In the genomic region with DNA sequence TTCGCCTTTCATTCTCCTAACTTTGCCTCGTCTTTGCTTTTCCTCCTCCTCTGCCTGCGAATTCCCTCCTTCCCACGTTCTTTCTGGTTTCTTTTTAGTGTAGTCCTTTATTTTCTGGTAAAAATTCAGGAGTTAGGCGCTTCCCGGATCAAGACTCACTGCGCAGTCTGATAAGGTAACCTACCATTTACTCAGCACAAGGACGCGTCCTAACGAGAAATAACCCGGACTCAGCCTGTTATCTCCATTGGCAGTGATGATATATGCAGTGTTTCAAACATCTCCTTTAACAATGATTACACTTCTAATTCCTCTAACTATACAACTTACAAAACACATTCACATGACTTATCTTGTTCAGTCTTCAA, we compare ENCODE assay signal across 8 cellular contexts. TPM values are rescaled to one million over a fixed set of nuclear protein-coding genes. Genes with fewer than 3 reads are reported as not detected.
DNase-seq lines count a peak whose midpoint lies in the region; ATAC-seq and TF ChIP-seq lines count a peak whose summit lies in the region.

No MANE protein-coding gene starts in this region.

- no peaks in the 10 kb centered on the region for H3K9me3 ChIP-seq in right cardiac atrium (ENCODE audit: control insufficient read depth, low read length)

- peak; percentile 18 for DNase-seq in GM20000 (ENCODE audit: low spot score)
- DNase-seq in activated T-helper 2 cell treated with anti-CD3 and anti-CD28 coated beads, Interferon-gamma antibody, Interleukin-2, Interleukin-4, amounts not matched to agents 10 μg/mL and 5 μg/mL and 100 μg/mL, durations not matched to agents 14 hours and 24 hours and 36 hours (ENCODE audit: low spot score) = no peak
- DNase-seq in right cardiac atrium = no peak
- DNase-seq in retinal pigment epithelial cell (ENCODE audit: low read depth) = no peak
- no peak for DNase-seq in iPS-NIHi11 (ENCODE audit: low spot score)
- no peak for DNase-seq in DMS 273 treated with DMSO at 0.1 percent for 48 hours (lab: John Stamatoyannopoulos, UW)
- no peak for DNase-seq in epidermal melanocyte (ENCODE audit: insufficient read length, low spot score)

- no peaks in the 10 kb centered on the region for H3K27me3 ChIP-seq in right cardiac atrium (ENCODE audit: control insufficient read depth, insufficient read depth)

- no peaks in the 10 kb centered on the region for H3K9me3 Mint-ChIP-seq in activated T-helper 2 cell treated with anti-CD3 and anti-CD28 coated beads, Interferon-gamma antibody, Interleukin-2, Interleukin-4, amounts not matched to agents 10 μg/mL and 5 μg/mL and 100 μg/mL, durations not matched to agents 14 hours and 24 hours and 36 hours

- H3K4me1 Mint-ChIP-seq in activated T-helper 2 cell treated with anti-CD3 and anti-CD28 coated beads, Interferon-gamma antibody, Interleukin-2, Interleukin-4, amounts not matched to agents 10 μg/mL and 5 μg/mL and 100 μg/mL, durations not matched to agents 14 hours and 24 hours and 36 hours (ENCODE audit: low read depth) = peaks cover 9% of the 10 kb centered on the region

- WGBS in right cardiac atrium = 15% methylated on average over 11 of the region's 11 CpGs

- TF ChIP-seq CTCF in GM20000 (IDR thresholded peaks at IDR 0.05; ENCODE audit: extremely low read depth, missing control alignments) = no peak
- no peak for TF ChIP-seq CTCF in retinal pigment epithelial cell (conservative IDR thresholded peaks at IDR 0.05; ENCODE audit: low read depth, low read length)

- no peaks in the 10 kb centered on the region for H3K36me3 Mint-ChIP-seq in activated T-helper 2 cell treated with anti-CD3 and anti-CD28 coated beads, Interferon-gamma antibody, Interleukin-2, Interleukin-4, amounts not matched to agents 10 μg/mL and 5 μg/mL and 100 μg/mL, durations not matched to agents 14 hours and 24 hours and 36 hours (ENCODE audit: low read depth)

- H3K27ac ChIP-seq in right cardiac atrium (ENCODE audit: low read length) = no peak overlapping the region

- H3K27ac Mint-ChIP-seq in activated T-helper 2 cell treated with anti-CD3 and anti-CD28 coated beads, Interferon-gamma antibody, Interleukin-2, Interleukin-4, amounts not matched to agents 10 μg/mL and 5 μg/mL and 100 μg/mL, durations not matched to agents 14 hours and 24 hours and 36 hours = no peak overlapping the region

- ATAC-seq in right cardiac atrium (peak; percentile 19 to 57), GM18517 (IDR thresholded peaks at IDR 0.05; ENCODE audit: unreplicated experiment) (no peak)

- H3K27me3 Mint-ChIP-seq in activated T-helper 2 cell treated with anti-CD3 and anti-CD28 coated beads, Interferon-gamma antibody, Interleukin-2, Interleukin-4, amounts not matched to agents 10 μg/mL and 5 μg/mL and 100 μg/mL, durations not matched to agents 14 hours and 24 hours and 36 hours (ENCODE audit: low read depth) = peaks cover 39% of the 10 kb centered on the region

- H3K4me1 ChIP-seq in right cardiac atrium (ENCODE audit: control insufficient read depth, insufficient read depth, low read length) = no peaks in the 10 kb centered on the region

- H3K4me3 ChIP-seq in right cardiac atrium (ENCODE audit: low read length) = peak overlapping the region; percentile 61
- peak overlapping the region; percentile 73 for H3K4me3 ChIP-seq in retinal pigment epithelial cell (ENCODE audit: low read length)

- peak overlapping the region; percentile 80 for H3K4me3 Mint-ChIP-seq in activated T-helper 2 cell treated with anti-CD3 and anti-CD28 coated beads, Interferon-gamma antibody, Interleukin-2, Interleukin-4, amounts not matched to agents 10 μg/mL and 5 μg/mL and 100 μg/mL, durations not matched to agents 14 hours and 24 hours and 36 hours (ENCODE audit: low read depth)

- intact Hi-C loops in activated T-helper 2 cell treated with anti-CD3 and anti-CD28 coated beads, Interferon-gamma antibody, Interleukin-2, Interleukin-4, amounts not matched to agents 10 μg/mL and 5 μg/mL and 100 μg/mL, durations not matched to agents 14 hours and 24 hours and 36 hours (cut with micrococcal nuclease) = no loop called here
- intact Hi-C loops in right cardiac atrium (cut with DNase I) = no loop called here

RNA-seq across cellular contexts. Expression of a gene that starts 0.4 kb away (rescaled TPM):
- not detected in 2 replicates for total RNA-seq in activated T-helper 2 cell treated with anti-CD3 and anti-CD28 coated beads, Interferon-gamma antibody, Interleukin-2, Interleukin-4, amounts not matched to agents 10 μg/mL and 5 μg/mL and 100 μg/mL, durations not matched to agents 14 hours and 24 hours and 36 hours
- 1 to 10 TPM; 2.9 to 9.7 (median 7.4) TPM for total RNA-seq in right cardiac atrium
- polyA plus RNA-seq in right cardiac atrium = 7.0 TPM
